Comparison of ENCODE assay signal across 9 cellular contexts in genomic region chr1:18340787-18341186, GRCh38.
"Had no signal": no experiment of that assay in that cellular context is flagged by ENCODE, and none has a peak within 500 bp of the region (broad histone marks: within the 10 kb centered on the region; RNA-seq: fewer than 3 reads in every experiment).

No MANE protein-coding gene starts in this region.

- H3K4me2 ChIP-seq: KMS-11 had no signal

- FAIRE-seq: HepG2, HTR-8/SVneo had no signal

- H3K27ac ChIP-seq: HL-60, KMS-11 had no signal

- H3K9ac ChIP-seq: KMS-11 had no signal

- ATAC-seq: HepG2 had no signal

- DNase-seq: IMR-90, Karpas-422, Kasumi-1, KBM-7, KG1 had no signal
